In genomic region chr11:126346586-126346940, GRCh38 we compare ENCODE assay signal across 10 cellular contexts. TPM values are rescaled to one million over a fixed set of nuclear protein-coding genes. Genes with fewer than 3 reads are reported as not detected.
A peak's percentile ranks its signal among the peaks of the same experiment; 100 is the strongest.
DNase-seq lines count a peak whose midpoint lies in the region; ATAC-seq and TF ChIP-seq lines count a peak whose summit lies in the region.
"Had no signal": no experiment of that assay in that cellular context is flagged by ENCODE, and none has a peak within 500 bp of the region (broad histone marks: within the 10 kb centered on the region; RNA-seq: fewer than 3 reads in every experiment).

No MANE protein-coding gene starts in this region.

- intact Hi-C loops in A673 (cut with micrococcal nuclease; ENCODE audit: unreplicated experiment) (no loop called here), natural killer cell (cut with micrococcal nuclease) (no loop called here)

- no peak for DNase-seq in A673 (ENCODE audit: low spot score)
- DNase-seq in HFFc6 = no peak
- no peak for DNase-seq in natural killer cell
- DNase-seq in COLO829 (ENCODE audit: low spot score) = no peak
- no peak for DNase-seq in activated gamma-delta T cell (lab: John Stamatoyannopoulos, UW)
- DNase-seq: activated B cell treated with CpG ODN at 0.5 μM for 24 hours, DND-41 had no signal

- no TSS peak for BruUV-seq in A673 (replicated peaks; lab: Mats Ljungman, UMichigan)

- H3K36me3 Mint-ChIP-seq in HFFc6 (ENCODE audit: low read depth) = peaks cover 21% of the 10 kb centered on the region
- H3K36me3 Mint-ChIP-seq in brain = peaks cover 34% of the 10 kb centered on the region
- H3K36me3 Mint-ChIP-seq in natural killer cell = no peaks in the 10 kb centered on the region

- H3K36me3 ChIP-seq in A673 (ENCODE audit: insufficient read depth, low read length, poor library complexity, severe bottlenecking) = no peaks in the 10 kb centered on the region

- no peak overlapping the region for H3K4me3 ChIP-seq in A673 (ENCODE audit: low read depth, low read length, poor library complexity, severe bottlenecking)

- TF ChIP-seq CTCF in A673 (conservative IDR thresholded peaks at IDR 0.05; ENCODE audit: low read depth, low read length) (no peak), HFFc6 (IDR thresholded peaks at IDR 0.05) (no peak), brain (conservative IDR thresholded peaks at IDR 0.05) (no peak), natural killer cell (IDR thresholded peaks at IDR 0.05) (no peak)

- no peaks in the 10 kb centered on the region for H3K27me3 ChIP-seq in A673 (replicated peaks; ENCODE audit: insufficient read depth, low read depth, low read length, poor library complexity)

- peak overlapping the region; percentile 73 for H3K27ac ChIP-seq in A673 (ENCODE audit: low read depth, low read length, poor library complexity, severe bottlenecking)

- no peak for ATAC-seq in natural killer cell
- no peak for ATAC-seq in GM21576 (IDR thresholded peaks at IDR 0.05; ENCODE audit: unreplicated experiment)
- ATAC-seq in GM21528 (IDR thresholded peaks at IDR 0.05; ENCODE audit: low FRiP score, unreplicated experiment) = no peak

- no peaks in the 10 kb centered on the region for H3K9me3 ChIP-seq in A673 (ENCODE audit: low read depth, low read length, poor library complexity, severe bottlenecking)

- H3K4me1 ChIP-seq in A673 (ENCODE audit: insufficient read depth, low read length, poor library complexity, severe bottlenecking) = peaks cover 30% of the 10 kb centered on the region

- POLR2A ChIA-PET in A673 (lab: Charles Lee; ENCODE audit: low non-redundant PET) = interaction anchor here (0.5 kb wide), 1 partner anchor 70 kb away, joined by 3 read pairs; no protein-coding TSS in a partner anchor

- H3K4me3 Mint-ChIP-seq in HFFc6 (peak overlapping the region; percentile 59), brain (no peak overlapping the region), natural killer cell (peak overlapping the region; percentile 68)
- H3K4me3 Mint-ChIP-seq: activated B cell treated with CpG ODN at 0.5 μM for 24 hours had no signal

- CTCF ChIA-PET in A673 (lab: Charles Lee) = no interaction called here

- H3K27ac Mint-ChIP-seq in HFFc6 (peak overlapping the region; percentile 90), brain (peak overlapping the region; percentile 29 to 89 (median 82)), natural killer cell (peak overlapping the region; percentile 95 to 99)
- H3K27ac Mint-ChIP-seq: activated B cell treated with CpG ODN at 0.5 μM for 24 hours had no signal

- H3K4me1 Mint-ChIP-seq in HFFc6 (ENCODE audit: low read depth) (peaks cover 54% of the 10 kb centered on the region), brain (peaks cover 46% of the 10 kb centered on the region), natural killer cell (peaks cover 32 to 55% of the 10 kb centered on the region in 2 donors)
- H3K4me1 Mint-ChIP-seq: activated B cell treated with CpG ODN at 0.5 μM for 24 hours had no signal

- no peaks in the 10 kb centered on the region for H3K9me3 Mint-ChIP-seq in HFFc6
- no peaks in the 10 kb centered on the region for H3K9me3 Mint-ChIP-seq in brain
- no peaks in the 10 kb centered on the region for H3K9me3 Mint-ChIP-seq in natural killer cell
- H3K9me3 Mint-ChIP-seq: activated B cell treated with CpG ODN at 0.5 μM for 24 hours had no signal

- H3K27me3 Mint-ChIP-seq in HFFc6 (ENCODE audit: insufficient read depth) (no peaks in the 10 kb centered on the region; the same call in 1 of the 2 replicates), brain (no peaks in the 10 kb centered on the region), natural killer cell (ENCODE audit: low read depth in 2 of 2) (no peaks in the 10 kb centered on the region)
- H3K27me3 Mint-ChIP-seq: activated B cell treated with CpG ODN at 0.5 μM for 24 hours had no signal

RNA-seq across cellular contexts. Expression of gene ST3GAL4, which starts 8.9 kb away (rescaled TPM):
- total RNA-seq in A673 (2021) = 26.4 and 29.9 TPM in 2 replicates
- total RNA-seq in HFFc6 (2021; fragmentation: NEBNext Ultra II Directional; extraction: Animal tissue kit (Norgen Biotek cat#: 25700)) = 10 to 100 TPM; 25.9 to 34.6 (median 30.0) TPM
- 43.9 TPM for polyA plus RNA-seq in brain (ENCODE audit: insufficient read depth, low read depth, low replicate concordance)
- 10 to 100 TPM; 43.3 to 57.6 (median 47.3) TPM for total RNA-seq in natural killer cell

RNA-seq across cellular contexts. Expression of gene DCPS, which starts 42.7 kb away (rescaled TPM):
- 31.2 and 38.4 TPM in 2 replicates for total RNA-seq in A673 (2021)
- total RNA-seq in HFFc6 (2021; fragmentation: NEBNext Ultra II Directional; extraction: Animal tissue kit (Norgen Biotek cat#: 25700)) = 10 to 100 TPM; 19.0 to 26.6 (median 24.3) TPM
- 30.1 TPM for polyA plus RNA-seq in brain (ENCODE audit: insufficient read depth, low read depth, low replicate concordance)
- total RNA-seq in natural killer cell = 10 to 100 TPM; 20.1 to 25.8 (median 23.1) TPM

Comparison
In these comparisons a context has a peak if more than half of its experiments do, and no peak if none do; other contexts are left out.
1. H3K4me3 Mint-ChIP-seq: peak in HFFc6 (single experiment) and natural killer cell (single experiment); none in brain (0 of 5).
2. Peak in every context shown above with its lines, with median percentiles within 50 percentile points of each other: H3K27ac Mint-ChIP-seq.